9 cellular contexts compared by ENCODE assay signal in the genomic region with DNA sequence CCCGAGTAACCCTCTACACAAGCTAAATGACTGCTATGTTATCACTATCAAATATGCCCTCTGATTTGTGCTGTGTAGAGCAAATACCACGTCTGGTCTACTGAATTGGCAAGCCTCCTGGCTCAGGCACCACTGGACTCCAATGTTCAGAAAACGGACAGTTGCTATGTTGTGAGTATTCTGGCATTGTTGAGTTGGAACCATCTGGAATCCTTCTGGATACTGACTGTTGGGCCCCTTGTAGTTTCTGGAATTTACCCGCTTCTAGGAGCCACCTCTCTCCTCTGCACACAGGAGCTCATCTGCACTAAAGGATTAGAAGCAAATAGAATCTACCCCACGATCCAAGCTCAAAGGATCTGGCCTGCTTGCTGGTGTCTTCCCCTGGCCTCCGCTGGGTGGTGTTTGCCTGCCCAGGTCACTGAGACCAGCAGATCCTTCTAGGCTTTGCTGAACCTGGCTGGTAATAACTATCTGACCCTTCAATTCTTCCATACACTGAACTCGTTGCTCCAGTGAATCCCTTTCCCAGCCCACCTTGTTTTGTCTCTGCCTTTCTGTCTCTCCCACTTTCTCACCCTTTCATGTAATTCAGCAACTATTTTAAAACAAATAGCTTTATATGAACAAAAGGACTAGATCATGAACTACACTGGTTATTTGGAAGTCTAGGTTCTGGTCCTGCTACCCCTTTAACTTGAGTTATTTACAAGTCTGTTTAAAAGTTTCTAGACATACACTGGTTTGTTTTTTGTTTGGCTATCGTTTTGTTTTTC. TPM values are rescaled to one million over a fixed set of nuclear protein-coding genes. Genes with fewer than 3 reads are reported as not detected.
DNase-seq lines count a peak whose midpoint lies in the region; ATAC-seq and TF ChIP-seq lines count a peak whose summit lies in the region.
"Had no signal": no experiment of that assay in that cellular context is flagged by ENCODE, and none has a peak within 500 bp of the region (broad histone marks: within the 10 kb centered on the region; RNA-seq: fewer than 3 reads in every experiment).

No MANE protein-coding gene starts in this region.

- no peak overlapping the region for H3K4me3 ChIP-seq in PC-9
- H3K4me3 ChIP-seq in spleen: no peak overlapping the region

- intact Hi-C loops in PC-9 (cut with micrococcal nuclease; ENCODE audit: unreplicated experiment): no loop called here
- intact Hi-C loops in left ventricle myocardium superior (cut with micrococcal nuclease): no loop called here
- intact Hi-C loops in spleen (cut with DNase I; ENCODE audit: low total_unique reads): no loop called here

- H3K4me1 ChIP-seq in PC-9 (replicated peaks; ENCODE audit: insufficient read depth) (no peaks in the 10 kb centered on the region), spleen (peaks cover 0 to 53% (median 34%) of the 10 kb centered on the region in 6 donors)

- no peaks in the 10 kb centered on the region for H3F3A ChIP-seq in PC-9 (ENCODE audit: insufficient read depth, low read depth)

- no peaks in the 10 kb centered on the region for H3K36me3 ChIP-seq in PC-9 (ENCODE audit: low read depth)
- no peaks in the 10 kb centered on the region for H3K36me3 ChIP-seq in spleen

- BruUV-seq in PC-9 (replicated peaks; lab: Mats Ljungman, UMichigan): no TSS peak

- TF ChIP-seq CTCF in GM10266 (IDR thresholded peaks at IDR 0.05; ENCODE audit: control insufficient read depth, insufficient read depth, low read depth, missing control alignments): peak; percentile 43
- peak; percentile 40 for TF ChIP-seq CTCF in PC-9 (conservative IDR thresholded peaks at IDR 0.05)
- TF ChIP-seq CTCF in spleen (IDR thresholded peaks at IDR 0.05 in 8 of 11, conservative IDR thresholded peaks at IDR 0.05 in 3 of 11): peak in 2 of 11 experiments; percentile 13 to 14

- no peak for TF ChIP-seq POLR2A in spleen (IDR thresholded peaks at IDR 0.05)

- H3K9me3 ChIP-seq in PC-9 (ENCODE audit: insufficient read depth, low read depth) (no peaks in the 10 kb centered on the region), spleen (no peaks in the 10 kb centered on the region)

- no peak overlapping the region for H2AFZ ChIP-seq in PC-9

- H3K27ac ChIP-seq in PC-9 (no peak overlapping the region), spleen (peak overlapping the region in 6 of 8 donors; percentile 10 to 88 (median 84))

- no peaks in the 10 kb centered on the region for H3K79me2 ChIP-seq in PC-9 (ENCODE audit: low read depth)

- no peaks in the 10 kb centered on the region for H3K9me2 ChIP-seq in PC-9 (ENCODE audit: insufficient read depth)

- H3K4me2 ChIP-seq in PC-9: no peak overlapping the region

- no peaks in the 10 kb centered on the region for H4K20me1 ChIP-seq in PC-9 (ENCODE audit: insufficient read depth)

- ATAC-seq in left ventricle myocardium superior: peak; percentile 4
- ATAC-seq in GM21447 (IDR thresholded peaks at IDR 0.05; ENCODE audit: unreplicated experiment): no peak
- ATAC-seq in GM19467 (IDR thresholded peaks at IDR 0.05; ENCODE audit: unreplicated experiment): no peak

- CTCF ChIA-PET in PC-9 (lab: Charles Lee): interaction anchor here (0.5 to 0.6 kb wide), 2 partner anchors 177 to 182 kb away, joined by 3 read pairs; no protein-coding TSS in a partner anchor
- CTCF ChIA-PET in HEK293T (lab: Yijun Ruan, JAX): no interaction called here

- WGBS in spleen, 5 donors: 80 to 86% (median 84%) methylated on average over 8 of the region's 8 CpGs

- H3K27me3 ChIP-seq in PC-9 (ENCODE audit: insufficient read depth, low read depth) (no peaks in the 10 kb centered on the region), spleen (replicated peaks in 1 of 7) (peaks cover 0 to 20% (median 7%) of the 10 kb centered on the region in 7 donors)

- POLR2A ChIA-PET in PC-9 (lab: Charles Lee; ENCODE audit: unreplicated experiment): interaction anchor here (0.6 kb wide), 1 partner anchor 11 kb away, joined by 5 read pairs; no protein-coding TSS in a partner anchor
- POLR2A ChIA-PET in HEK293T (lab: Yijun Ruan, JAX): no interaction called here

- DNase-seq in GM10266 (ENCODE audit: extremely low spot score) (peak; percentile 68), PC-9 (no peak), left ventricle myocardium superior (no peak), spleen (peak; percentile 55), NCI-H146 (lab: John Stamatoyannopoulos, UW) (no peak), HEK293T (ENCODE audit: extremely low spot score) (no peak)
- DNase-seq: NCI-H446 had no signal

TF ChIP-seq in HEK293T, 16 proteins besides CTCF, POLR2A, EP300 and RAD21:
- no peak for TF ChIP-seq ZNF384 (IDR thresholded peaks at IDR 0.05)
- TF ChIP-seq SP1 (IDR thresholded peaks at IDR 0.05): no peak
- TF ChIP-seq L3MBTL2 (conservative IDR thresholded peaks at IDR 0.05): no peak
- no peak for TF ChIP-seq BHLHE40 (IDR thresholded peaks at IDR 0.05; ENCODE audit: borderline replicate concordance)
- TF ChIP-seq HDGF (IDR thresholded peaks at IDR 0.05; ENCODE audit: borderline replicate concordance): no peak
- TF ChIP-seq NFRKB (IDR thresholded peaks at IDR 0.05): no peak
- no peak for TF ChIP-seq CTBP1 (IDR thresholded peaks at IDR 0.05; ENCODE audit: borderline replicate concordance)
- no peak for TF ChIP-seq TARDBP (IDR thresholded peaks at IDR 0.05)

RNA-seq across cellular contexts. Expression of a gene that starts 2.1 kb away (rescaled TPM):
- 0.73 TPM in 1 of 2 replicates, not detected in the other for total RNA-seq in PC-9 (2021)
- 1.9 TPM for total RNA-seq in left ventricle myocardium superior
- 10 to 100 TPM in 2 of 7 donors, 1 to 10 TPM in 5; 2.4 to 12.3 (median 8.3) TPM for total RNA-seq in spleen
- 1 to 10 TPM; 7.5 to 8.6 (median 7.8) TPM for polyA plus RNA-seq in spleen

RNA-seq across cellular contexts. Expression of a gene that starts 30.5 kb away (rescaled TPM):
- not detected in 2 replicates for total RNA-seq in PC-9 (2021)
- total RNA-seq in left ventricle myocardium superior: 0.74 TPM
- total RNA-seq in spleen: 1 to 10 TPM; 1.8 to 6.3 (median 3.2) TPM
- 1 to 10 TPM; 1.3 to 5.2 (median 3.5) TPM for polyA plus RNA-seq in spleen

Comparison
In these comparisons a context has a peak if more than half of its experiments do, and no peak if none do; other contexts are left out.
1. DNase-seq: peak in GM10266 (single experiment) and spleen (single experiment); none in PC-9 (0 of 2), left ventricle myocardium superior (single experiment), NCI-H146 (single experiment) and HEK293T (single experiment).